Comparison of ENCODE assay signal across 19 cellular contexts in the genomic region with DNA sequence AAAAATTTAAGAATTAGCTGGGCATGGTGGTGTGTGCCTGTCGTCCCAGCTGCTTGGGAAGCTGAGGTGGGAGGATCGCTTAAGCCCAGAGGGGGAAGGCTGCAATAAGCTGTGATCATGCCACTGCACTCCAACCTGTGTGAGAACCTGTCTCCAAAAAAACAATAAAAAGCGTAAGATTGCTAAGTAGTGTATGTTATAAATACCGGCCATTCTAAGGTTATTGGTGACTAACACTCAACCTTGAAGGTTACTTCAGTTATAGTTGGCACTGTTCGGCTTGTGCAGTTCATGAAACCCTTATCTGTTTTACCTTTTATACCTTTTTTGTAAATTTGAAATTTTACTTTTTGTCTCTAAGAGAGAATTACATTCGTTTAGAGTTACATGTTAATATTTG.
"Had no signal": no experiment of that assay in that cellular context is flagged by ENCODE, and none has a peak within 500 bp of the region (broad histone marks: within the 10 kb centered on the region; RNA-seq: fewer than 3 reads in every experiment).

No MANE protein-coding gene starts in this region.

- H3K27me3 ChIP-seq: gastroesophageal sphincter, heart right ventricle, right lobe of liver had no signal

- H3K27ac ChIP-seq: gastroesophageal sphincter, heart right ventricle, right lobe of liver had no signal

- ATAC-seq: gastroesophageal sphincter; left lobe of liver; naive thymus-derived CD4-positive, alpha-beta T cell; right lobe of liver; SK-N-SH treated with all-trans-retinoic acid at 6 μM for 48 hours; stimulated activated naive CD8-positive, alpha-beta T cell treated with anti-CD3 and anti-CD28 coated beads, Interleukin-15, amount 100 ng/mL, for 72 hours had no signal

- H3K4me3 Mint-ChIP-seq: dendritic cell treated with granulocyte-macrophage colony-stimulating factor and Interleukin-4, amounts not matched to agents 40 ng/mL and 50 ng/mL, for 4 days; stimulated activated naive CD8-positive, alpha-beta T cell treated with anti-CD3 and anti-CD28 coated beads, Interleukin-15, amount 100 ng/mL, for 72 hours; T-helper 1 cell treated with Interleukin-12 subunit alpha and Interleukin-12 subunit beta and Interleukin-4 antibody, amounts not matched to agents 30 μg/mL and 1 μg/mL, for 36 hours had no signal

- H3K27me3 Mint-ChIP-seq: dendritic cell treated with granulocyte-macrophage colony-stimulating factor and Interleukin-4, amounts not matched to agents 40 ng/mL and 50 ng/mL, for 4 days; naive thymus-derived CD4-positive, alpha-beta T cell; stimulated activated naive CD8-positive, alpha-beta T cell treated with anti-CD3 and anti-CD28 coated beads, Interleukin-15, amount 100 ng/mL, for 72 hours had no signal

- H3K27ac Mint-ChIP-seq: dendritic cell treated with granulocyte-macrophage colony-stimulating factor and Interleukin-4, amounts not matched to agents 40 ng/mL and 50 ng/mL, for 4 days; stimulated activated naive CD8-positive, alpha-beta T cell treated with anti-CD3 and anti-CD28 coated beads, Interleukin-15, amount 100 ng/mL, for 72 hours; T-helper 1 cell treated with Interleukin-12 subunit alpha and Interleukin-12 subunit beta and Interleukin-4 antibody, amounts not matched to agents 30 μg/mL and 1 μg/mL, for 36 hours had no signal

- H3K9me3 ChIP-seq: gastroesophageal sphincter, heart right ventricle, right lobe of liver had no signal

- DNase-seq: activated CD4-positive, alpha-beta T cell treated with anti-CD3 and anti-CD28 coated beads for 48 hours; activated CD8-positive, alpha-beta memory T cell treated with anti-CD3 and anti-CD28 coated beads for 24 hours; anterior cingulate cortex; cerebellar nuclear complex; erythroblast; heart right ventricle; naive thymus-derived CD4-positive, alpha-beta T cell; nucleus accumbens; right lobe of liver; SHP77; stimulated activated CD4-positive, alpha-beta T cell treated with anti-CD3 and anti-CD28 coated beads, Interleukin-4, amount 100 ng/mL, for 4 hours; stimulated activated CD8-positive, alpha-beta memory T cell treated with anti-CD3 and anti-CD28 coated beads, Interleukin-4, amount 100 ng/mL, for 48 hours; stimulated activated naive CD8-positive, alpha-beta T cell treated with anti-CD3 and anti-CD28 coated beads, Interleukin-15, amount 100 ng/mL, for 72 hours had no signal

- H3K4me2 ChIP-seq: smooth muscle cell had no signal

- H3K9me3 Mint-ChIP-seq: dendritic cell treated with granulocyte-macrophage colony-stimulating factor and Interleukin-4, amounts not matched to agents 40 ng/mL and 50 ng/mL, for 4 days; stimulated activated naive CD8-positive, alpha-beta T cell treated with anti-CD3 and anti-CD28 coated beads, Interleukin-15, amount 100 ng/mL, for 72 hours; T-helper 1 cell treated with Interleukin-12 subunit alpha and Interleukin-12 subunit beta and Interleukin-4 antibody, amounts not matched to agents 30 μg/mL and 1 μg/mL, for 36 hours had no signal

- H3K4me3 ChIP-seq: gastroesophageal sphincter, heart right ventricle, right lobe of liver, smooth muscle cell had no signal
